ENCODE assay signal across 8 cellular contexts in genomic region chrX:136910565-136911040, GRCh38. TPM values are rescaled to one million over a fixed set of nuclear protein-coding genes. Genes with fewer than 3 reads are reported as not detected.
A peak's percentile ranks its signal among the peaks of the same experiment; 100 is the strongest.
DNase-seq lines count a peak whose midpoint lies in the region; FAIRE-seq and TF ChIP-seq lines count a peak whose summit lies in the region.

No MANE protein-coding gene starts in this region.

- H3K4me1 ChIP-seq in keratinocyte (ENCODE audit: control insufficient read depth, extremely low read depth, insufficient read depth, low read length) = peaks cover 11% of the 10 kb centered on the region
- H3K4me1 ChIP-seq in thyroid gland = no peaks in the 10 kb centered on the region

- dilution Hi-C loops in keratinocyte (cut with MboI; ENCODE audit: extremely low pct_ligation_motif_present, low sequenced_read_pairs) = no loop called here

- CTCF ChIA-PET in activated naive CD4-positive, alpha-beta T cell treated with anti-CD3 and anti-CD28 coated beads for 36 hours (lab: Charles Lee) = interaction anchor here (0.6 kb wide), 1 partner anchor 132 kb away, joined by 3 read pairs; no protein-coding TSS in a partner anchor

- no peak for DNase-seq in activated naive CD4-positive, alpha-beta T cell treated with anti-CD3 and anti-CD28 coated beads for 36 hours
- DNase-seq in activated naive CD4-positive, alpha-beta T cell treated with Interleukin-2 at 50 U/mL for 16 hours = no peak
- DNase-seq in keratinocyte (ENCODE audit: low read depth, low spot score) (no peak), thyroid gland (peak in 1 of 2 donors; percentile 4), T1000 (lab: John Stamatoyannopoulos, UW) (no peak), D341Med (ENCODE audit: low spot score) (no peak), NCI-H526 treated with DMSO at 0.1 percent for 48 hours (lab: John Stamatoyannopoulos, UW) (no peak)

- H3K4me2 ChIP-seq in keratinocyte (ENCODE audit: control insufficient read depth, extremely low read depth, insufficient read depth, low read depth, low read length) = peak overlapping the region; percentile 71

- H4K20me1 ChIP-seq in keratinocyte (ENCODE audit: control insufficient read depth, extremely low read depth, insufficient read depth, low read length) = no peaks in the 10 kb centered on the region

- FAIRE-seq in keratinocyte (lab: Jason Lieb, UNC) = no peak

- H3K4me3 ChIP-seq in keratinocyte (ENCODE audit: control insufficient read depth in 2 of 3, extremely low read depth in 1 of 3, insufficient read depth in 2 of 3, low read depth in 1 of 3, low read length in 3 of 3) = peak overlapping the region; percentile 16 to 78 (median 36)
- no peak overlapping the region for H3K4me3 ChIP-seq in thyroid gland (replicated peaks in 1 of 3)

- 3 to 8% methylated on average over 4 of the region's 4 CpGs for WGBS in thyroid gland, 2 donors

- no peaks in the 10 kb centered on the region for H3K27me3 ChIP-seq in keratinocyte (ENCODE audit: control insufficient read depth, extremely low read depth, insufficient read depth, low read length)
- H3K27me3 ChIP-seq in thyroid gland = no peaks in the 10 kb centered on the region

- H3K27me3 Mint-ChIP-seq in activated naive CD4-positive, alpha-beta T cell treated with anti-CD3 and anti-CD28 coated beads for 36 hours (ENCODE audit: low read depth) = no peaks in the 10 kb centered on the region
- H3K27me3 Mint-ChIP-seq in activated naive CD8-positive, alpha-beta T cell = no peaks in the 10 kb centered on the region

- H3K79me2 ChIP-seq in keratinocyte (ENCODE audit: control insufficient read depth, insufficient read depth, low read length) = no peaks in the 10 kb centered on the region

- TF ChIP-seq CTCF in keratinocyte (optimal IDR thresholded peaks at IDR 0.05 in 1 of 3, IDR thresholded peaks at IDR 0.05 in 1 of 3, conservative IDR thresholded peaks at IDR 0.05 in 1 of 3; ENCODE audit: extremely low read depth in 1 of 3, insufficient read depth in 2 of 3, low read length in 3 of 3) (no peak), thyroid gland (IDR thresholded peaks at IDR 0.05) (no peak)

- no peak for TF ChIP-seq POLR2A in thyroid gland (IDR thresholded peaks at IDR 0.05)

- H3K9ac ChIP-seq in keratinocyte (ENCODE audit: control insufficient read depth, extremely low read depth, insufficient read depth, low read length) = no peak overlapping the region

- H3K4me3 Mint-ChIP-seq in activated naive CD4-positive, alpha-beta T cell treated with anti-CD3 and anti-CD28 coated beads for 36 hours = peak overlapping the region; percentile 89
- peak overlapping the region; percentile 96 for H3K4me3 Mint-ChIP-seq in activated naive CD8-positive, alpha-beta T cell

- H3K9me3 Mint-ChIP-seq in activated naive CD4-positive, alpha-beta T cell treated with anti-CD3 and anti-CD28 coated beads for 36 hours = no peaks in the 10 kb centered on the region
- no peaks in the 10 kb centered on the region for H3K9me3 Mint-ChIP-seq in activated naive CD8-positive, alpha-beta T cell (ENCODE audit: low read depth)

- no peaks in the 10 kb centered on the region for H3K36me3 Mint-ChIP-seq in activated naive CD4-positive, alpha-beta T cell treated with anti-CD3 and anti-CD28 coated beads for 36 hours (ENCODE audit: low read depth)
- no peaks in the 10 kb centered on the region for H3K36me3 Mint-ChIP-seq in activated naive CD8-positive, alpha-beta T cell

- no peak overlapping the region for H3K27ac ChIP-seq in keratinocyte (ENCODE audit: control insufficient read depth, insufficient read depth, low read length)
- peak overlapping the region in 2 of 3 donors; percentile 7 to 18 for H3K27ac ChIP-seq in thyroid gland

- H3K4me1 Mint-ChIP-seq in activated naive CD4-positive, alpha-beta T cell treated with anti-CD3 and anti-CD28 coated beads for 36 hours (ENCODE audit: low read depth) = peaks cover 15% of the 10 kb centered on the region
- H3K4me1 Mint-ChIP-seq in activated naive CD8-positive, alpha-beta T cell (ENCODE audit: low read depth) = peaks cover 15% of the 10 kb centered on the region

- H3K27ac Mint-ChIP-seq in activated naive CD4-positive, alpha-beta T cell treated with anti-CD3 and anti-CD28 coated beads for 36 hours = peak overlapping the region; percentile 34
- peak overlapping the region; percentile 87 for H3K27ac Mint-ChIP-seq in activated naive CD8-positive, alpha-beta T cell

- no peaks in the 10 kb centered on the region for H3K9me1 ChIP-seq in keratinocyte (ENCODE audit: control insufficient read depth, extremely low read depth, insufficient read depth, low read length)

- no peaks in the 10 kb centered on the region for H3K36me3 ChIP-seq in keratinocyte (ENCODE audit: control insufficient read depth in 2 of 2, extremely low read depth in 1 of 2, insufficient read depth in 2 of 2, low read length in 2 of 2)
- no peaks in the 10 kb centered on the region for H3K36me3 ChIP-seq in thyroid gland

- intact Hi-C loops in activated naive CD4-positive, alpha-beta T cell treated with anti-CD3 and anti-CD28 coated beads for 36 hours (cut with micrococcal nuclease) = loop anchor here (5.0 to 10.0 kb wide), 2 partner anchors 43 to 936 kb away; partner anchors contain the start of gene MMGT1
- intact Hi-C loops in thyroid gland (cut with DNase I) = no loop called here

- H2AFZ ChIP-seq in keratinocyte (ENCODE audit: control insufficient read depth, low read length) = no peak overlapping the region

- H3K9me3 ChIP-seq in keratinocyte (ENCODE audit: control insufficient read depth, low read depth, low read length) (peaks cover 2% of the 10 kb centered on the region), thyroid gland (no peaks in the 10 kb centered on the region)

RNA-seq across cellular contexts. Expression of gene RBMX, which starts 30.1 kb away (rescaled TPM):
- total RNA-seq in activated naive CD4-positive, alpha-beta T cell treated with anti-CD3 and anti-CD28 coated beads for 36 hours = 100 to 1,000 TPM; 278 to 280 TPM
- 71.0 to 151 TPM (median 138 TPM) in 3 replicates for polyA plus RNA-seq in keratinocyte
- 144 TPM for polyA plus RNA-seq in keratinocyte (2011; ENCODE audit: low read depth)
- 70.8 and 100 TPM in 2 replicates for polyA plus RNA-seq in keratinocyte (2011; cell fraction: cytosol; rRNA removed)
- polyA plus RNA-seq in keratinocyte (2011; cell fraction: nucleus; rRNA removed) = 138 and 152 TPM in 2 replicates
- polyA plus RNA-seq in keratinocyte (2012; ENCODE audit: low replicate concordance) = 87.5 and 125 TPM in 2 replicates
- polyA minus RNA-seq in keratinocyte = 45.3 to 98.8 TPM (median 48.4 TPM) in 3 replicates
- polyA minus RNA-seq in keratinocyte (2011; cell fraction: cytosol; rRNA and poly(A)+ RNA removed) = 59.3 TPM
- 22.4 and 51.7 TPM in 2 replicates for polyA minus RNA-seq in keratinocyte (2011; cell fraction: nucleus; rRNA and poly(A)+ RNA removed)
- total RNA-seq in thyroid gland = 100 to 1,000 TPM; 205 to 361 (median 236) TPM

Comparison
In these comparisons a context has a peak if more than half of its experiments do, and no peak if none do; other contexts are left out.
1. H3K4me3 ChIP-seq: peak in keratinocyte (3 of 3); none in thyroid gland (0 of 3).